13 cellular contexts compared by ENCODE assay signal in genomic region chr6:150209415-150209814, GRCh38.
DNase-seq lines count a peak whose midpoint lies in the region; ATAC-seq, FAIRE-seq and TF ChIP-seq lines count a peak whose summit lies in the region.
"Had no signal": no experiment of that assay in that cellular context is flagged by ENCODE, and none has a peak within 500 bp of the region (broad histone marks: within the 10 kb centered on the region; RNA-seq: fewer than 3 reads in every experiment).

No MANE protein-coding gene starts in this region.

- H4K20me1 ChIP-seq in K562 (replicated peaks; ENCODE audit: control insufficient read depth, insufficient read depth, low read length) = no peaks in the 10 kb centered on the region; the same call in 1 of the 2 replicates

- no peaks in the 10 kb centered on the region for H3K9me1 ChIP-seq in K562 (ENCODE audit: control insufficient read depth, insufficient read depth, low read length)

- in situ Hi-C loops in K562 (cut with MboI) = no loop called here

- H3K4me1 ChIP-seq in K562 (replicated peaks in 1 of 2; ENCODE audit: control insufficient read depth in 2 of 2, insufficient read depth in 2 of 2, low read length in 2 of 2) (peaks cover 18 to 40% of the 10 kb centered on the region in 2 experiments), skeletal muscle tissue (ENCODE audit: control insufficient read depth in 3 of 3, insufficient read depth in 3 of 3, low read length in 3 of 3) (peaks cover 12 to 30% (median 16%) of the 10 kb centered on the region in 3 donors), left ventricle myocardium inferior (peaks cover 55% of the 10 kb centered on the region), uterus (no peaks in the 10 kb centered on the region)
- H3K4me1 ChIP-seq: HAP-1 had no signal

- no peak for TF ChIP-seq EP300 in K562 (IDR thresholded peaks at IDR 0.05; ENCODE audit: low read length)

- FAIRE-seq in HTR-8/SVneo (lab: Jason Lieb, UNC) (peak; percentile 85), K562 (lab: Jason Lieb, UNC) (no peak)

- POLR2A ChIA-PET in K562 (lab: Yijun Ruan, JAX) = interaction anchor here (0.6 kb wide), 1 partner anchor 20 kb away, joined by 3 read pairs; no protein-coding TSS in a partner anchor

- H3K79me2 ChIP-seq in K562 (ENCODE audit: control insufficient read depth, insufficient read depth, low read length) = peaks cover 2% of the 10 kb centered on the region; the same call in 1 of the 3 replicates

- H3K27ac ChIP-seq in K562 (ENCODE audit: extremely low read depth, low read depth, low read length) (no peak overlapping the region), skeletal muscle tissue (ENCODE audit: low read depth, low read length) (peak overlapping the region; percentile 87), left ventricle myocardium inferior (replicated peaks) (no peak overlapping the region), uterus (no peak overlapping the region)
- H3K27ac ChIP-seq: BLaER1 treated with 17β-estradiol and CSF1 and Interleukin-3, amounts not matched to agents 10 nM and 100 nM; HL-60 had no signal

- CTCF ChIA-PET in K562 (lab: Yijun Ruan, JAX; ENCODE audit: low intra/inter-chr PET ratio) = no interaction called here

- no peak for TF ChIP-seq RAD21 in K562 (CRISPR knock-in tag; conservative IDR thresholded peaks at IDR 0.05 in 1 of 2, IDR thresholded peaks at IDR 0.05 in 1 of 2)

- intact Hi-C loops in K562 (cut with micrococcal nuclease) (no loop called here), left ventricle myocardium inferior (cut with micrococcal nuclease) (no loop called here), uterus (cut with DNase I; ENCODE audit: low total_unique reads) (no loop called here)

- no peaks in the 10 kb centered on the region for H3K9me3 ChIP-seq in K562 (replicated peaks; ENCODE audit: control insufficient read depth, insufficient read depth, low read depth, low read length)
- H3K9me3 ChIP-seq in skeletal muscle tissue (ENCODE audit: control insufficient read depth in 3 of 3, low read length in 3 of 3) = no peaks in the 10 kb centered on the region
- H3K9me3 ChIP-seq in left ventricle myocardium inferior (replicated peaks) = no peaks in the 10 kb centered on the region
- no peaks in the 10 kb centered on the region for H3K9me3 ChIP-seq in uterus
- H3K9me3 ChIP-seq: BLaER1 treated with 17β-estradiol and CSF1 and Interleukin-3, amounts not matched to agents 10 nM and 100 nM; HAP-1 had no signal

- H3K4me3 ChIP-seq in K562 (no peak overlapping the region), skeletal muscle tissue (ENCODE audit: low read length in 3 of 3) (no peak overlapping the region), left ventricle myocardium inferior (no peak overlapping the region), uterus (no peak overlapping the region)
- H3K4me3 ChIP-seq: BLaER1 treated with 17β-estradiol and CSF1 and Interleukin-3, amounts not matched to agents 10 nM and 100 nM; HAP-1 had no signal

- ATAC-seq in K562 (no peak), GM21360 (IDR thresholded peaks at IDR 0.05; ENCODE audit: unreplicated experiment) (no peak)
- ATAC-seq: CD8-positive, alpha-beta T cell had no signal

- no peak for DNase-seq in HTR-8/SVneo (ENCODE audit: insufficient read length, low spot score)
- no peak for DNase-seq in K562 (ENCODE audit: extremely low read depth in 1 of 4, low spot score in 3 of 4)
- DNase-seq in islet precursor cell = peak; percentile 11
- DNase-seq in left ventricle myocardium inferior = no peak
- DNase-seq in uterus = no peak
- DNase-seq: Calu3; CD8-positive, alpha-beta T cell; GF-D8 had no signal

- TF ChIP-seq CTCF in K562 (IDR thresholded peaks at IDR 0.05 in 2 of 3, conservative IDR thresholded peaks at IDR 0.05 in 1 of 3; ENCODE audit: insufficient read depth in 2 of 3, low read depth in 1 of 3, low read length in 3 of 3) (no peak), left ventricle myocardium inferior (IDR thresholded peaks at IDR 0.05; ENCODE audit: borderline replicate concordance) (no peak), uterus (IDR thresholded peaks at IDR 0.05) (no peak)

- H2AFZ ChIP-seq in K562 (ENCODE audit: low read depth, low read length) = no peak overlapping the region

- H3K36me3 ChIP-seq in K562 (ENCODE audit: control insufficient read depth, insufficient read depth, low read length) (no peaks in the 10 kb centered on the region), skeletal muscle tissue (ENCODE audit: control insufficient read depth in 3 of 3, insufficient read depth in 3 of 3, low read length in 3 of 3) (no peaks in the 10 kb centered on the region), left ventricle myocardium inferior (no peaks in the 10 kb centered on the region), uterus (no peaks in the 10 kb centered on the region)
- H3K36me3 ChIP-seq: BLaER1 treated with 17β-estradiol and CSF1 and Interleukin-3, amounts not matched to agents 10 nM and 100 nM; HAP-1 had no signal

- H3K4me2 ChIP-seq in K562 (ENCODE audit: insufficient read depth, low read length) = no peak overlapping the region

- H3K9ac ChIP-seq in K562 (ENCODE audit: insufficient read depth in 1 of 2, low read depth in 2 of 2, low read length in 2 of 2) (no peak overlapping the region), skeletal muscle tissue (ENCODE audit: low read depth in 1 of 3, low read length in 3 of 3) (no peak overlapping the region)
- H3K9ac ChIP-seq: BLaER1 treated with 17β-estradiol and CSF1 and Interleukin-3, amounts not matched to agents 10 nM and 100 nM had no signal

- no peak for TF ChIP-seq POLR2A in K562 (conservative IDR thresholded peaks at IDR 0.05)
- TF ChIP-seq POLR2A in uterus (IDR thresholded peaks at IDR 0.05) = no peak

- 65% methylated on average over 2 of the region's 2 CpGs for WGBS in K562 (ENCODE audit: insufficient coverage, low coverage, missing lambda C conversion rate)

- BruUV-seq in K562 (replicated peaks; lab: Mats Ljungman, UMichigan) = no TSS peak

- H3K27me3 ChIP-seq in K562 (ENCODE audit: control insufficient read depth in 2 of 2, insufficient read depth in 2 of 2, low read length in 2 of 2) = no peaks in the 10 kb centered on the region
- no peaks in the 10 kb centered on the region for H3K27me3 ChIP-seq in skeletal muscle tissue (ENCODE audit: control insufficient read depth in 3 of 3, insufficient read depth in 3 of 3, low read length in 3 of 3)
- H3K27me3 ChIP-seq in left ventricle myocardium inferior (ENCODE audit: low read depth) = no peaks in the 10 kb centered on the region
- no peaks in the 10 kb centered on the region for H3K27me3 ChIP-seq in uterus

TF ChIP-seq in K562, 482 proteins besides CTCF, POLR2A, EP300 and RAD21 (continues in another document):
- TF ChIP-seq ZNF668 (CRISPR knock-in tag; IDR thresholded peaks at IDR 0.05) (no peak), CAMTA2 (CRISPR knock-in tag; conservative IDR thresholded peaks at IDR 0.05) (no peak), EZH2 (IDR thresholded peaks at IDR 0.05; ENCODE audit: borderline replicate concordance, low read depth, low read length) (no peak), HNRNPH1 (optimal IDR thresholded peaks at IDR 0.05; ENCODE audit: low read depth, low read length) (no peak), NCOA4 (IDR thresholded peaks at IDR 0.05; ENCODE audit: partially characterized antibody) (peak; percentile 9), DMBX1 (CRISPR knock-in tag; IDR thresholded peaks at IDR 0.05; ENCODE audit: borderline replicate concordance) (no peak), ZNF518B (CRISPR knock-in tag; IDR thresholded peaks at IDR 0.05) (no peak)
- TF ChIP-seq, protein P1, sequence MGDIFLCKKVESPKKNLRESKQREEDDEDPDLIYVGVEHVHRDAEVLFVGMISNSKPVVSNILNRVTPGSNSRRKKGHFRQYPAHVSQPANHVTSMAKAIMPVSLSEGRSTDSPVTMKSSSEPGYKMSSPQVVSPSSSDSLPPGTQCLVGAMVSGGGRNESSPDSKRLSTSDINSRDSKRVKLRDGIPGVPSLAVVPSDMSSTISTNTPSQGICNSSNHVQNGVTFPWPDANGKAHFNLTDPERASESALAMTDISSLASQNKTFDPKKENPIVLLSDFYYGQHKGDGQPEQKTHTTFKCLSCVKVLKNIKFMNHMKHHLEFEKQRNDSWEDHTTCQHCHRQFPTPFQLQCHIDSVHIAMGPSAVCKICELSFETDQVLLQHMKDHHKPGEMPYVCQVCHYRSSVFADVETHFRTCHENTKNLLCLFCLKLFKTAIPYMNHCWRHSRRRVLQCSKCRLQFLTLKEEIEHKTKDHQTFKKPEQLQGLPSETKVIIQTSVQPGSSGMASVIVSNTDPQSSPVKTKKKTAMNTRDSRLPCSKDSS (IDR thresholded peaks at IDR 0.05; ENCODE audit: low read depth, partially characterized antibody) = peak; percentile 24
